6 cellular contexts compared by ENCODE assay signal in the genomic region with DNA sequence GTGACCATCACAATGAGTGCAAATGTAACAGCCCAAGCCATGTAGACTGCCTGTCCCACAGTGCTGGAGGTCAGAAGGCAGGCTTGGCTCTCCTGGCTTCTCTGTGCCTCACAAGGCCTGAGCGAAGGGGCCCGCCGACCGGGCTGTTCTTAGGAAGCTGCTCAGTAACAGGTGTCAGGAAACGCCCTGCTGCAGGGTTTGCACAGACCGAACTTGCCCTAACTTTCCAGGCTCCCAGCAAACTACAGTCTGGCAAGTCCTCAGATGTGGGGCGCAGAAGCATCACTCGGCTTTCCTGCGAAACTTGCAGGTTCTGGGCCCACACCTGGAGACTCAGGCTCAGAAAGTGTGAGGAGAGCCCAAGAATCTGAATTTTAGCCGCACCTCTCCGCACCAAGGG.
"Had no signal": no experiment of that assay in that cellular context is flagged by ENCODE, and none has a peak within 500 bp of the region (broad histone marks: within the 10 kb centered on the region; RNA-seq: fewer than 3 reads in every experiment).

No MANE protein-coding gene starts in this region.

- H2AFZ ChIP-seq: GM23248 had no signal

- H3K4me3 ChIP-seq: GM23248, K562 had no signal

- DNase-seq: GM23248, GOT3, HCEC 1CT, KG1 had no signal

- H3K27ac ChIP-seq: GM23248, HL-60 had no signal

- H3K9ac ChIP-seq: GM23248 had no signal
